In genomic region chr9:114098660-114099522, GRCh38 we compare ENCODE assay signal across 8 cellular contexts. TPM values are rescaled to one million over a fixed set of nuclear protein-coding genes. Genes with fewer than 3 reads are reported as not detected.
DNase-seq lines count a peak whose midpoint lies in the region; ATAC-seq and TF ChIP-seq lines count a peak whose summit lies in the region.

Gene KIF12, minus strand, starts transcription at chr9:114099292. Its CDS starts 16 bp downstream, at chr9:114099276.

- peak within 1 kb of the TSS; percentile 35; the same call in 1 of the 2 replicates for H2AFZ ChIP-seq in GM23248

- ATAC-seq in GM19452 (IDR thresholded peaks at IDR 0.05; ENCODE audit: unreplicated experiment): no peak

- peak; percentile 26 for DNase-seq in GM23248
- peak; percentile 63 for DNase-seq in NT2/D1 (ENCODE audit: low read depth, low spot score)
- DNase-seq in endodermal cell: peak; percentile 95
- DNase-seq in vagina (ENCODE audit: extremely low spot score in 2 of 2): no peak
- DNase-seq in NCI-H226: no peak
- no peak for DNase-seq in SJCRH30

- no peaks in the 10 kb centered on the region for H4K20me1 ChIP-seq in GM23248 (ENCODE audit: insufficient read depth)

- H3K4me3 ChIP-seq in GM23248 (peak within 1 kb of the TSS; percentile 59), NT2/D1 (ENCODE audit: insufficient read length, low read depth) (peak within 1 kb of the TSS; percentile 64), endodermal cell (ENCODE audit: low read length) (peak within 1 kb of the TSS; percentile 75), mucosa of rectum (ENCODE audit: low read length in 2 of 2) (peak within 1 kb of the TSS; percentile 56 to 64), vagina (peak within 1 kb of the TSS; percentile 37 to 51), SJCRH30 (no peak within 1 kb of the TSS)

- peak within 1 kb of the TSS; percentile 66 for H3K4me2 ChIP-seq in GM23248 (ENCODE audit: unreplicated experiment)

- WGBS in GM23248 (ENCODE audit: low coverage in 1 of 2, low lambda C conversion rate in 2 of 2, missing lambda C conversion rate in 2 of 2), 2 experiments: 42 to 63% methylated on average over 25 to 44 of the region's 45 CpGs
- WGBS in endodermal cell (ENCODE audit: insufficient coverage in 1 of 2, insufficient read length in 1 of 2), 2 experiments: 23 to 43% methylated on average over 29 to 44 of the region's 45 CpGs

- H3K9me3 Mint-ChIP-seq in endodermal cell: peaks cover 11% of the 10 kb centered on the region

- H3K27ac Mint-ChIP-seq in endodermal cell: no peak within 1 kb of the TSS

- H3K9me2 ChIP-seq in GM23248 (ENCODE audit: insufficient read depth): no peaks in the 10 kb centered on the region

- no peaks in the 10 kb centered on the region for H3K79me2 ChIP-seq in GM23248 (ENCODE audit: insufficient read depth)

- no peak for TF ChIP-seq POLR2A in vagina (IDR thresholded peaks at IDR 0.05)

- H3K4me1 ChIP-seq in GM23248 (ENCODE audit: insufficient read depth): no peaks in the 10 kb centered on the region
- peaks cover 11% of the 10 kb centered on the region for H3K4me1 ChIP-seq in NT2/D1 (ENCODE audit: insufficient read depth, insufficient read length)
- H3K4me1 ChIP-seq in endodermal cell (ENCODE audit: control insufficient read depth, insufficient read depth, low read length): no peaks in the 10 kb centered on the region
- H3K4me1 ChIP-seq in mucosa of rectum (ENCODE audit: control insufficient read depth in 2 of 2, insufficient read depth in 2 of 2, low read length in 2 of 2): peaks cover 8 to 13% of the 10 kb centered on the region in 2 donors
- peaks cover 22% of the 10 kb centered on the region for H3K4me1 ChIP-seq in vagina
- H3K4me1 ChIP-seq in SJCRH30: no peaks in the 10 kb centered on the region

- peaks cover 6% of the 10 kb centered on the region for H3K36me3 Mint-ChIP-seq in endodermal cell (ENCODE audit: low read depth)

- H3K36me3 ChIP-seq in GM23248 (ENCODE audit: low read depth) (no peaks in the 10 kb centered on the region), NT2/D1 (ENCODE audit: insufficient read depth, insufficient read length, low read length) (no peaks in the 10 kb centered on the region), endodermal cell (ENCODE audit: control insufficient read depth, insufficient read depth, low read length) (no peaks in the 10 kb centered on the region), mucosa of rectum (ENCODE audit: control insufficient read depth in 2 of 2, insufficient read depth in 2 of 2, low read length in 2 of 2) (peaks cover 3 to 9% of the 10 kb centered on the region in 2 donors), vagina (no peaks in the 10 kb centered on the region), SJCRH30 (no peaks in the 10 kb centered on the region)

- peaks cover 12% of the 10 kb centered on the region for H3K4me1 Mint-ChIP-seq in endodermal cell

- peaks cover 68% of the 10 kb centered on the region for H3K27me3 Mint-ChIP-seq in endodermal cell (ENCODE audit: insufficient read depth)

- no peak within 1 kb of the TSS for H3K9ac ChIP-seq in GM23248
- H3K9ac ChIP-seq in NT2/D1 (ENCODE audit: insufficient read length, low read depth): peak within 1 kb of the TSS; percentile 79
- H3K9ac ChIP-seq in endodermal cell (ENCODE audit: extremely low read depth, low read length, poor library complexity, severe bottlenecking): no peak within 1 kb of the TSS
- H3K9ac ChIP-seq in mucosa of rectum (ENCODE audit: low read depth in 1 of 2, low read length in 2 of 2): peak within 1 kb of the TSS; percentile 32 to 52

- in situ Hi-C loops in GM23248 (cut with MboI): no loop called here

- TF ChIP-seq CTCF in endodermal cell (conservative IDR thresholded peaks at IDR 0.05) (peak; percentile 34), vagina (IDR thresholded peaks at IDR 0.05) (no peak)

- H3K4me3 Mint-ChIP-seq in endodermal cell: peak within 1 kb of the TSS; percentile 54

- intact Hi-C loops in vagina (cut with DNase I): no loop called here

- H3K9me3 ChIP-seq in GM23248 (ENCODE audit: low read depth) (no peaks in the 10 kb centered on the region), NT2/D1 (ENCODE audit: insufficient read depth, low read length) (peaks cover 17% of the 10 kb centered on the region), endodermal cell (ENCODE audit: control insufficient read depth, low read length) (peaks cover 6% of the 10 kb centered on the region), mucosa of rectum (ENCODE audit: control insufficient read depth in 2 of 2, low read length in 2 of 2) (no peaks in the 10 kb centered on the region), vagina (no peaks in the 10 kb centered on the region), SJCRH30 (replicated peaks) (peaks cover 7% of the 10 kb centered on the region; the same call in 1 of the 2 replicates)

- H3K27me3 ChIP-seq in GM23248 (replicated peaks; ENCODE audit: insufficient read depth) (peaks cover 1% of the 10 kb centered on the region; the same call in 1 of the 2 replicates), NT2/D1 (ENCODE audit: insufficient read depth, insufficient read length) (peaks cover 17% of the 10 kb centered on the region), endodermal cell (ENCODE audit: control insufficient read depth, insufficient read depth, low read length, poor library complexity, severe bottlenecking) (peaks cover 49% of the 10 kb centered on the region), mucosa of rectum (ENCODE audit: control insufficient read depth in 2 of 2, insufficient read depth in 2 of 2, low read length in 2 of 2) (no peaks in the 10 kb centered on the region), vagina (no peaks in the 10 kb centered on the region), SJCRH30 (no peaks in the 10 kb centered on the region; the same call in 1 of the 2 replicates)

- H3K27ac ChIP-seq in GM23248: no peak within 1 kb of the TSS
- H3K27ac ChIP-seq in endodermal cell (ENCODE audit: low read depth, low read length): no peak within 1 kb of the TSS
- peak within 1 kb of the TSS; percentile 72 for H3K27ac ChIP-seq in mucosa of rectum (ENCODE audit: low read depth in 2 of 2, low read length in 2 of 2)
- H3K27ac ChIP-seq in vagina: no peak within 1 kb of the TSS
- H3K27ac ChIP-seq in SJCRH30: no peak within 1 kb of the TSS

- H3F3A ChIP-seq in GM23248 (ENCODE audit: insufficient read depth): no peaks in the 10 kb centered on the region

RNA-seq across cellular contexts. Expression of gene KIF12, which starts in this region (rescaled TPM):
- total RNA-seq in GM23248 (2014; rRNA removed; shearing (Covaris generic)): not detected in 2 replicates
- not detected in 2 replicates for polyA plus RNA-seq in GM23248 (2016; fragmentation: Nextera tagmentation; extraction: Ambion mirVana)
- 10 to 100 TPM; 11.4 to 16.3 TPM for total RNA-seq in endodermal cell
- 3.3 TPM for polyA plus RNA-seq in endodermal cell (2013, experiment 1 of 2)
- 4.1 TPM for polyA plus RNA-seq in endodermal cell (2013, experiment 2 of 2)
- total RNA-seq in vagina: not detected
- 0.13 TPM in 1 of 2 replicates, not detected in the other for total RNA-seq in SJCRH30 (2014; rRNA removed; shearing (Covaris generic))

Comparison
In these comparisons a context has a peak if more than half of its experiments do, and no peak if none do; other contexts are left out.
1. RNA of gene KIF12 (total RNA-seq): 11.4 to 16.3 TPM in endodermal cell; not detected in GM23248, not detected in vagina (single experiment) and 0.13 TPM in SJCRH30; every median in the first group is over 10 times any median in the second.
2. Peak in DNase-seq, H3K4me3 ChIP-seq and H3K4me2 ChIP-seq in GM23248; RNA of the gene not detected or under 1 TPM.
3. DNase-seq: peak in NT2/D1 (single experiment) and endodermal cell (single experiment); none in vagina (0 of 2), NCI-H226 (single experiment) and SJCRH30 (0 of 2).
4. H3K27ac ChIP-seq: peak in mucosa of rectum (2 of 2); none in GM23248 (single experiment), endodermal cell (single experiment), vagina (single experiment) and SJCRH30 (single experiment).
5. H3K9ac ChIP-seq: peak in NT2/D1 (single experiment) and mucosa of rectum (2 of 2); none in GM23248 (single experiment) and endodermal cell (single experiment).